Comparison of ENCODE assay signal across 19 cellular contexts in the genomic region with DNA sequence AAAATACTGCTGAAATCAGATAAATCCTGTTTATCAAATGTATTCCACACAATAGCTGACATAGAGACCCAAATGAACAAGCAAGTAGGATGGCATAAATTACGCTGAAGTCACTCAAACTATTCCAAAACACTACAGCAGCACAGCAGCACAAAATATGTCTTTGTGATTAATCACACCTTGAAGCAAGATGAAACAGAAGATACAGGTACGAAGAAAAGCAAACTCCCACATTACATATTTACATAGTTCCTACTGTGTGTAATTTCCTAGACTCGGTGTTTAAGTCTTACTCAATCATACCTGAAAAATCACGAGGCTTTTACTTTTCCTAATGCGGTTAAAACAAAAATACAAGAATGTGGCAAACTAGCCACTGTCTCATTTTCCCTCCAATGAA. TPM values are rescaled to one million over a fixed set of nuclear protein-coding genes. Genes with fewer than 3 reads are reported as not detected.
A peak's percentile ranks its signal among the peaks of the same experiment; 100 is the strongest.
DNase-seq lines count a peak whose midpoint lies in the region; ATAC-seq, FAIRE-seq and TF ChIP-seq lines count a peak whose summit lies in the region.
"Had no signal": no experiment of that assay in that cellular context is flagged by ENCODE, and none has a peak within 500 bp of the region (broad histone marks: within the 10 kb centered on the region; RNA-seq: fewer than 3 reads in every experiment).

No MANE protein-coding gene starts in this region.

- H3K4me3 Mint-ChIP-seq in activated T-cell treated with anti-CD3 and anti-CD28 coated beads, Interleukin-2, amount 50 U/mL, for 72 hours = no peak overlapping the region
- H3K4me3 Mint-ChIP-seq: CD8-positive, alpha-beta memory T cell; GM23338 had no signal

- no peaks in the 10 kb centered on the region for H3K27me3 Mint-ChIP-seq in activated T-cell treated with anti-CD3 and anti-CD28 coated beads, Interleukin-2, amount 50 U/mL, for 72 hours (ENCODE audit: low read depth)
- H3K27me3 Mint-ChIP-seq: CD8-positive, alpha-beta memory T cell had no signal

- 49% methylated on average over 5 of the region's 5 CpGs for WGBS in mammary epithelial cell (ENCODE audit: low coverage, missing lambda C conversion rate)

- peak overlapping the region; percentile 2 for H3K27ac Mint-ChIP-seq in activated T-cell treated with anti-CD3 and anti-CD28 coated beads, Interleukin-2, amount 50 U/mL, for 72 hours
- H3K27ac Mint-ChIP-seq: GM23338 had no signal

- H3K27ac ChIP-seq in mammary epithelial cell (ENCODE audit: insufficient read depth, low read depth, low read length) = no peak overlapping the region
- H3K27ac ChIP-seq in neutrophil = peak overlapping the region; percentile 78
- H3K27ac ChIP-seq in SJCRH30 = no peak overlapping the region

- H2AFZ ChIP-seq in mammary epithelial cell (ENCODE audit: low read depth, low read length) = no peak overlapping the region
- H2AFZ ChIP-seq: GM23338 had no signal

- H3K4me1 Mint-ChIP-seq in activated T-cell treated with anti-CD3 and anti-CD28 coated beads, Interleukin-2, amount 50 U/mL, for 72 hours (ENCODE audit: low read depth) = peaks cover 71% of the 10 kb centered on the region

- peaks cover 98% of the 10 kb centered on the region for H3K79me2 ChIP-seq in mammary epithelial cell (ENCODE audit: insufficient read depth, low read length)

- H3K9ac ChIP-seq in mammary epithelial cell (ENCODE audit: insufficient read depth, low read length) = no peak overlapping the region

- in situ Hi-C loops in mammary epithelial cell (cut with MboI; ENCODE audit: low sequenced_read_pairs in 2 of 2) = no loop called here

- peak; percentile 21 to 25 for ATAC-seq in activated T-cell treated with anti-CD3 and anti-CD28 coated beads, Interleukin-2, amount 50 U/mL, for 72 hours (replicated peaks in 1 of 2)
- ATAC-seq in HG02981 (IDR thresholded peaks at IDR 0.05; ENCODE audit: unreplicated experiment) = no peak
- ATAC-seq: GM23338, HepG2 had no signal

- H3K27me3 ChIP-seq in mammary epithelial cell (ENCODE audit: insufficient read depth, low read length) (no peaks in the 10 kb centered on the region), neutrophil (no peaks in the 10 kb centered on the region), SJCRH30 (no peaks in the 10 kb centered on the region)

- H3K36me3 ChIP-seq in mammary epithelial cell (ENCODE audit: insufficient read depth, low read length) (peaks cover 9% of the 10 kb centered on the region), neutrophil (peaks cover 7% of the 10 kb centered on the region), SJCRH30 (peaks cover 14% of the 10 kb centered on the region)

- peak; percentile 23 for FAIRE-seq in GM19239 (lab: Jason Lieb, UNC)
- FAIRE-seq: HepG2 had no signal

- no peak overlapping the region for H3K4me3 ChIP-seq in mammary epithelial cell (replicated peaks in 1 of 3; ENCODE audit: insufficient read depth in 1 of 3, low read depth in 2 of 3, low read length in 3 of 3)
- peak overlapping the region in 1 of 2 experiments; percentile 25 for H3K4me3 ChIP-seq in neutrophil (ENCODE audit: low read depth in 1 of 2, low read length in 1 of 2)
- H3K4me3 ChIP-seq in SJCRH30 = no peak overlapping the region
- H3K4me3 ChIP-seq: GM23338 had no signal

- H3K9me3 Mint-ChIP-seq in activated T-cell treated with anti-CD3 and anti-CD28 coated beads, Interleukin-2, amount 50 U/mL, for 72 hours = no peaks in the 10 kb centered on the region
- H3K9me3 Mint-ChIP-seq: CD8-positive, alpha-beta memory T cell; GM23338 had no signal

- dilution Hi-C loops in mammary epithelial cell (cut with HindIII; ENCODE audit: low sequenced_read_pairs) = no loop called here

- H4K20me1 ChIP-seq in mammary epithelial cell (ENCODE audit: insufficient read depth, low read length) = peaks cover 2% of the 10 kb centered on the region

- peak overlapping the region; percentile 20 for H3K4me2 ChIP-seq in mammary epithelial cell (ENCODE audit: insufficient read depth, low read depth, low read length)
- H3K4me2 ChIP-seq: GM23338 had no signal

- intact Hi-C loops in mammary epithelial cell (cut with micrococcal nuclease) = no loop called here

- no TSS peak for BruUV-seq in mammary epithelial cell (replicated peaks; lab: Mats Ljungman, UMichigan)

- H3K4me1 ChIP-seq in mammary epithelial cell (ENCODE audit: insufficient read depth, low read length) = peaks cover 20% of the 10 kb centered on the region
- peaks cover 62 to 75% of the 10 kb centered on the region in 2 experiments for H3K4me1 ChIP-seq in neutrophil (ENCODE audit: control insufficient read depth in 1 of 2, insufficient read depth in 1 of 2, low read depth in 1 of 2, low read length in 1 of 2)
- peaks cover 19% of the 10 kb centered on the region for H3K4me1 ChIP-seq in SJCRH30

- H3K9me3 ChIP-seq in mammary epithelial cell (replicated peaks; ENCODE audit: insufficient read depth, low read length) (no peaks in the 10 kb centered on the region), neutrophil (no peaks in the 10 kb centered on the region), SJCRH30 (replicated peaks) (no peaks in the 10 kb centered on the region)

- no peak for TF ChIP-seq CTCF in mammary epithelial cell (conservative IDR thresholded peaks at IDR 0.05 in 1 of 2, IDR thresholded peaks at IDR 0.05 in 1 of 2; ENCODE audit: extremely low read depth in 1 of 2, insufficient read depth in 1 of 2, low read depth in 1 of 2, low read length in 2 of 2)
- TF ChIP-seq CTCF in neutrophil (IDR thresholded peaks at IDR 0.05) = no peak

- H3K36me3 Mint-ChIP-seq in activated T-cell treated with anti-CD3 and anti-CD28 coated beads, Interleukin-2, amount 50 U/mL, for 72 hours (ENCODE audit: insufficient read depth in 2 of 2) = peaks cover 0 to 3% of the 10 kb centered on the region in 2 donors

- CTCF ChIA-PET in mammary epithelial cell (lab: Charles Lee; ENCODE audit: low non-redundant PET) = no interaction called here

- DNase-seq in activated T-cell treated with anti-CD3 and anti-CD28 coated beads, Interleukin-2, amount 50 U/mL, for 72 hours = no peak
- DNase-seq in activated T-cell treated with anti-CD3 and anti-CD28 coated beads, Interleukin-2, amount 50 U/mL, for 1 hour = no peak
- DNase-seq in GM19239 (ENCODE audit: insufficient read length, low spot score) (no peak), mammary epithelial cell (peak; percentile 35), NCI-H1930 (lab: John Stamatoyannopoulos, UW) (no peak), SJCRH30 (no peak)
- DNase-seq: AML-193; CD8-positive, alpha-beta memory T cell; DND-41; GDM1; MM.1S; NCI-H1105; NCI-H1694 treated with DMSO at 0.1 percent for 48 hours; NCI-H446; Right ventricle myocardium superior had no signal

RNA-seq across cellular contexts. Expression of a gene that starts 38.3 kb away (rescaled TPM):
- 10 to 100 TPM; 26.4 to 31.1 TPM for total RNA-seq in activated T-cell treated with anti-CD3 and anti-CD28 coated beads, Interleukin-2, amount 50 U/mL, for 72 hours
- total RNA-seq in mammary epithelial cell = 10 to 100 TPM; 37.9 to 40.2 TPM
- polyA plus RNA-seq in mammary epithelial cell = 30.2 TPM
- 83.7 TPM for polyA minus RNA-seq in mammary epithelial cell
- total RNA-seq in SJCRH30 (2014; rRNA removed; shearing (Covaris generic)) = 82.3 and 87.1 TPM in 2 replicates
